In genomic region chr4:57151481-57151880, GRCh38 we compare ENCODE assay signal across 29 cellular contexts. TPM values are rescaled to one million over a fixed set of nuclear protein-coding genes. Genes with fewer than 3 reads are reported as not detected.
A peak's percentile ranks its signal among the peaks of the same experiment; 100 is the strongest.
DNase-seq lines count a peak whose midpoint lies in the region; ATAC-seq, FAIRE-seq and TF ChIP-seq lines count a peak whose summit lies in the region.
"Had no signal": no experiment of that assay in that cellular context is flagged by ENCODE, and none has a peak within 500 bp of the region (broad histone marks: within the 10 kb centered on the region; RNA-seq: fewer than 3 reads in every experiment).

No MANE protein-coding gene starts in this region.

- H3K27me3 ChIP-seq in bronchial epithelial cell (ENCODE audit: control insufficient read depth, insufficient read depth, low read length) (no peaks in the 10 kb centered on the region), uterus (no peaks in the 10 kb centered on the region)
- no peaks in the 10 kb centered on the region for H3K27me3 ChIP-seq in CD8-positive, alpha-beta memory T cell (ENCODE audit: insufficient read depth, low read length, poor library complexity, severe bottlenecking)
- H3K27me3 ChIP-seq: BLaER1 treated with 17β-estradiol and CSF1 and Interleukin-3, amounts not matched to agents 10 nM and 100 nM; dorsolateral prefrontal cortex; left lung; upper lobe of right lung had no signal

- H3K4me1 ChIP-seq in uterus = no peaks in the 10 kb centered on the region
- H3K4me1 ChIP-seq in CD8-positive, alpha-beta memory T cell (ENCODE audit: insufficient read depth, low read length) = no peaks in the 10 kb centered on the region
- H3K4me1 ChIP-seq: left lung, prostate gland, upper lobe of right lung had no signal

- no peaks in the 10 kb centered on the region for H3K9me3 Mint-ChIP-seq in CD8-positive, alpha-beta memory T cell
- H3K9me3 Mint-ChIP-seq: activated CD4-positive, alpha-beta T cell treated with anti-CD3 and anti-CD28 coated beads, Interleukin-2, amount 10 ng/mL, durations not matched to agents 24 days and 14 days; activated T-cell treated with anti-CD3 and anti-CD28 coated beads, Interleukin-2, amount 50 U/mL, for 24 hours; naive B cell; stimulated activated memory B cell treated with anti-CD40 and anti-IgM and Interleukin-4, amounts not matched to agents 10 μg/mL and 1 μg/mL and 100 μg/mL, for 72 hours had no signal

- H3K27ac ChIP-seq in uterus = no peak overlapping the region
- H3K27ac ChIP-seq in CD8-positive, alpha-beta memory T cell (ENCODE audit: low read depth, low read length) = no peak overlapping the region
- H3K27ac ChIP-seq: BLaER1 treated with 17β-estradiol and CSF1 and Interleukin-3, amounts not matched to agents 10 nM and 100 nM; dorsolateral prefrontal cortex; left lung; prostate gland; upper lobe of right lung had no signal

- no peak overlapping the region for H3K4me3 Mint-ChIP-seq in CD8-positive, alpha-beta memory T cell
- H3K4me3 Mint-ChIP-seq: activated CD4-positive, alpha-beta T cell treated with anti-CD3 and anti-CD28 coated beads, Interleukin-2, amount 10 ng/mL, durations not matched to agents 24 days and 14 days; activated T-cell treated with anti-CD3 and anti-CD28 coated beads, Interleukin-2, amount 50 U/mL, for 24 hours; naive B cell; stimulated activated memory B cell treated with anti-CD40 and anti-IgM and Interleukin-4, amounts not matched to agents 10 μg/mL and 1 μg/mL and 100 μg/mL, for 72 hours had no signal

- TF ChIP-seq CTCF in bronchial epithelial cell (IDR thresholded peaks at IDR 0.05; ENCODE audit: insufficient read depth, low read length, severe bottlenecking) = no peak
- TF ChIP-seq CTCF in uterus (IDR thresholded peaks at IDR 0.05) = no peak

- POLR2A ChIA-PET in CD8-positive, alpha-beta memory T cell (lab: Charles Lee) = no interaction called here

- H3K9me3 ChIP-seq in uterus = no peaks in the 10 kb centered on the region
- H3K9me3 ChIP-seq in CD8-positive, alpha-beta memory T cell (ENCODE audit: low read length) = no peaks in the 10 kb centered on the region
- H3K9me3 ChIP-seq: Caco-2, left lung, prostate gland, upper lobe of right lung had no signal

- intact Hi-C loops in uterus (cut with DNase I; ENCODE audit: low total_unique reads) = no loop called here

- peak; percentile 28 for FAIRE-seq in bronchial epithelial cell (lab: Jason Lieb, UNC)
- FAIRE-seq: GM12878 had no signal

- no peaks in the 10 kb centered on the region for H3K36me3 ChIP-seq in bronchial epithelial cell (ENCODE audit: control insufficient read depth, insufficient read depth, low read length)
- H3K36me3 ChIP-seq in uterus = no peaks in the 10 kb centered on the region
- H3K36me3 ChIP-seq in CD8-positive, alpha-beta memory T cell (ENCODE audit: insufficient read depth, low read length) = no peaks in the 10 kb centered on the region
- H3K36me3 ChIP-seq: BLaER1 treated with 17β-estradiol and CSF1 and Interleukin-3, amounts not matched to agents 10 nM and 100 nM; left lung; prostate gland; upper lobe of right lung had no signal

- no peak overlapping the region for H3K4me3 ChIP-seq in bronchial epithelial cell (ENCODE audit: low read depth, low read length)
- H3K4me3 ChIP-seq in uterus = no peak overlapping the region
- no peak overlapping the region for H3K4me3 ChIP-seq in CD8-positive, alpha-beta memory T cell (ENCODE audit: low read length)
- H3K4me3 ChIP-seq: BLaER1 treated with 17β-estradiol and CSF1 and Interleukin-3, amounts not matched to agents 10 nM and 100 nM; dorsolateral prefrontal cortex; GM12878; left lung; prostate gland; upper lobe of right lung had no signal

- no peaks in the 10 kb centered on the region for H3K36me3 Mint-ChIP-seq in CD8-positive, alpha-beta memory T cell
- H3K36me3 Mint-ChIP-seq: naive B cell; stimulated activated memory B cell treated with anti-CD40 and anti-IgM and Interleukin-4, amounts not matched to agents 10 μg/mL and 1 μg/mL and 100 μg/mL, for 72 hours had no signal

- CTCF ChIA-PET in CD8-positive, alpha-beta memory T cell (lab: Charles Lee) = interaction anchor here (2.9 kb wide), 1 partner anchor 12 kb away, joined by 15 read pairs; no protein-coding TSS in a partner anchor

- peak; percentile 37 for DNase-seq in Daoy (ENCODE audit: low read depth)
- peak; percentile 28 for DNase-seq in NCI-H69 (lab: John Stamatoyannopoulos, UW)
- peak; percentile 84 for DNase-seq in bronchial epithelial cell (ENCODE audit: low read depth)
- peak; percentile 56 for DNase-seq in kidney tubule cell (ENCODE audit: low spot score)
- no peak for DNase-seq in uterus
- no peak for DNase-seq in epidermal melanocyte (ENCODE audit: insufficient read length, low spot score)
- DNase-seq in CD8-positive, alpha-beta memory T cell = no peak
- DNase-seq: activated CD4-positive, alpha-beta T cell treated with anti-CD3 and anti-CD28 coated beads, Interleukin-2, amount 10 ng/mL, durations not matched to agents 24 days and 14 days; activated naive CD4-positive, alpha-beta T cell; activated T-cell treated with anti-CD3 and anti-CD28 coated beads, Interleukin-2, amount 50 U/mL, for 24 hours; Caco-2; cerebellar nuclear complex; dorsolateral prefrontal cortex; GOT3; left lung; naive B cell; NCI-H1105; NCI-H2081; NCI-H345; NCI-H82; Right ventricle myocardium superior; stimulated activated CD4-positive, alpha-beta T cell treated with anti-CD3 and anti-CD28 coated beads, Interleukin-4, amount 100 ng/mL, for 4 hours; T1000; upper lobe of right lung had no signal

- H3K27ac Mint-ChIP-seq in CD8-positive, alpha-beta memory T cell = no peak overlapping the region
- H3K27ac Mint-ChIP-seq: activated CD4-positive, alpha-beta T cell treated with anti-CD3 and anti-CD28 coated beads, Interleukin-2, amount 10 ng/mL, durations not matched to agents 24 days and 14 days; activated T-cell treated with anti-CD3 and anti-CD28 coated beads, Interleukin-2, amount 50 U/mL, for 24 hours; stimulated activated memory B cell treated with anti-CD40 and anti-IgM and Interleukin-4, amounts not matched to agents 10 μg/mL and 1 μg/mL and 100 μg/mL, for 72 hours had no signal

- no peaks in the 10 kb centered on the region for H3K4me1 Mint-ChIP-seq in CD8-positive, alpha-beta memory T cell
- H3K4me1 Mint-ChIP-seq: activated CD4-positive, alpha-beta T cell treated with anti-CD3 and anti-CD28 coated beads, Interleukin-2, amount 10 ng/mL, durations not matched to agents 24 days and 14 days; naive B cell; stimulated activated memory B cell treated with anti-CD40 and anti-IgM and Interleukin-4, amounts not matched to agents 10 μg/mL and 1 μg/mL and 100 μg/mL, for 72 hours had no signal

- no peak for ATAC-seq in GM19452 (IDR thresholded peaks at IDR 0.05; ENCODE audit: unreplicated experiment)
- ATAC-seq: GM12878; left lung; stimulated activated memory B cell treated with anti-CD40 and anti-IgM and Interleukin-4, amounts not matched to agents 10 μg/mL and 1 μg/mL and 100 μg/mL, for 72 hours; upper lobe of right lung had no signal

- TF ChIP-seq POLR2A in uterus (IDR thresholded peaks at IDR 0.05) = no peak

- peaks cover 9 to 34% of the 10 kb centered on the region in 2 donors for H3K27me3 Mint-ChIP-seq in CD8-positive, alpha-beta memory T cell

RNA-seq across cellular contexts. Expression of gene IGFBP7, which starts 41.3 kb away (rescaled TPM):
- 173 and 263 TPM in 2 replicates for total RNA-seq in Daoy (2014; rRNA removed; shearing (Covaris generic))
- 89.9 and 92.9 TPM in 2 replicates for total RNA-seq in bronchial epithelial cell
- 1,000 to 10,000 TPM in 1 of 4 donors, 100 to 1,000 TPM in 3; 225 to 1,715 (median 711) TPM for total RNA-seq in uterus
- total RNA-seq in CD8-positive, alpha-beta memory T cell = not detected
- polyA plus RNA-seq in CD8-positive, alpha-beta memory T cell = not detected
- total RNA-seq: activated CD4-positive, alpha-beta T cell treated with anti-CD3 and anti-CD28 coated beads, Interleukin-2, amount 10 ng/mL, durations not matched to agents 24 days and 14 days had no signal

Comparison
In these comparisons a context has a peak if more than half of its experiments do, and no peak if none do; other contexts are left out.
1. DNase-seq: peak in Daoy (single experiment), NCI-H69 (single experiment), bronchial epithelial cell (single experiment) and kidney tubule cell (single experiment); none in uterus (0 of 2), epidermal melanocyte (single experiment) and CD8-positive, alpha-beta memory T cell (0 of 5).
2. RNA of gene IGFBP7, which starts 41.3 kb away (total RNA-seq): 225 to 1,715 TPM in uterus, 173 to 263 TPM in Daoy and 89.9 to 92.9 TPM in bronchial epithelial cell; not detected in CD8-positive, alpha-beta memory T cell; every median in the first group is over 10 times any median in the second.